ENCODE assay signal across 22 cellular contexts in the genomic region with DNA sequence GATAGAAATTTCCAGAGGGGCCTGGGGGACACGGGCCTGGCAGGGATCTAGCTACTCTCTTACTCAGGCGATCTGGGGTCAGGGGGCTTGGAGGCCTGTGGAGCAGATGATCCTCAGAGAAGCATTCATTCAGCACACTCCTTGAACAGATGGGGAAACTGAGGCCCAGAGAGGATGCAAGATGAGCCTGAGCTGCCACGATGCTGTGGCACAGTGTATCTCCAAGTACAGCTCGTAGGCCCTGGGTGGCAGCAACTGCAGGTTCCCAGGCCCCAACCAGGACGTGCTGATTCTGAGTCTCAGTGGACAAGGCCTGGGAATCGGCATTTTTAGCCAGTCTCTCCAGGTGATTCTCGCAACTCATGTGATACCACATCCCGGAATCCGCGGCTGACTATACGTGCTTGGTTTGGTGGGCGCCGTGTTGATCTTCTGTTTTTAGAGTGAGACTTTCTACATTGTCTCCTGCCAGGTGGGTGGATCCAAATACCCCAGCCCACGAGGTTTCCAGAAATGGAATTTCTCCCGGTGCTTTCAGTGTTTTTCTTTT. TPM values are rescaled to one million over a fixed set of nuclear protein-coding genes. Genes with fewer than 3 reads are reported as not detected.
DNase-seq lines count a peak whose midpoint lies in the region; ATAC-seq, FAIRE-seq and TF ChIP-seq lines count a peak whose summit lies in the region.
"Had no signal": no experiment of that assay in that cellular context is flagged by ENCODE, and none has a peak within 500 bp of the region (broad histone marks: within the 10 kb centered on the region; RNA-seq: fewer than 3 reads in every experiment).

No MANE protein-coding gene starts in this region.

- no peak overlapping the region for H3K56ac ChIP-seq in H1 (replicated peaks; ENCODE audit: insufficient read length, low read depth, low read length)

- no peak overlapping the region for H3K18ac ChIP-seq in H1 (ENCODE audit: extremely low read depth, low read length)
- no peak overlapping the region for H3K18ac ChIP-seq in neuronal stem cell (ENCODE audit: low read length)

- H3K27me3 ChIP-seq in right atrium auricular region (no peaks in the 10 kb centered on the region), left ventricle myocardium inferior (ENCODE audit: low read depth) (no peaks in the 10 kb centered on the region), H1 (replicated peaks in 1 of 4; ENCODE audit: control insufficient read depth in 3 of 4, extremely low read depth in 1 of 4, insufficient read depth in 3 of 4, low read length in 3 of 4) (no peaks in the 10 kb centered on the region; a peak in 1 of 7 replicates), neuronal stem cell (ENCODE audit: control insufficient read depth in 3 of 3, insufficient read depth in 3 of 3, low read depth in 1 of 3, low read length in 3 of 3) (peaks cover 0 to 44% (median 0%) of the 10 kb centered on the region in 3 experiments)
- H3K27me3 ChIP-seq: BLaER1 had no signal

- FAIRE-seq in H1 (lab: Jason Lieb, UNC) = no peak
- FAIRE-seq: D721Med, GM12891, GM18507 had no signal

- no peak overlapping the region for H2BK5ac ChIP-seq in H1 (ENCODE audit: low read depth, low read length)
- no peak overlapping the region for H2BK5ac ChIP-seq in neuronal stem cell (ENCODE audit: low read length)

- DNase-seq in right atrium auricular region (ENCODE audit: low spot score) (peak; percentile 57), left ventricle myocardium inferior (no peak), H1 (ENCODE audit: low read depth in 1 of 2, low spot score in 2 of 2) (no peak), neuronal stem cell (ENCODE audit: low spot score) (no peak), DMS114 treated with DMSO at 0.1 percent for 48 hours (lab: John Stamatoyannopoulos, UW; ENCODE audit: unreplicated experiment) (no peak), Ammon's horn (ENCODE audit: low spot score) (no peak)
- DNase-seq: Caco-2; CD4-positive, CD25-positive, alpha-beta regulatory T cell; DMS 273 treated with DMSO at 0.1 percent for 48 hours; DMS53; DMS79 treated with DMSO at 0.1 percent for 48 hours; GF-D8; GM23248 had no signal

- H3K9me3 ChIP-seq in right atrium auricular region (no peaks in the 10 kb centered on the region), left ventricle myocardium inferior (replicated peaks) (no peaks in the 10 kb centered on the region), H1 (ENCODE audit: insufficient read depth in 2 of 2, low read depth in 1 of 2, low read length in 1 of 2) (no peaks in the 10 kb centered on the region), neuronal stem cell (replicated peaks in 1 of 2; ENCODE audit: control insufficient read depth in 2 of 2, insufficient read depth in 1 of 2, low read depth in 1 of 2, low read length in 2 of 2) (no peaks in the 10 kb centered on the region)
- H3K9me3 ChIP-seq: BLaER1, Caco-2 had no signal

- H3K9ac ChIP-seq in H1 (replicated peaks in 1 of 4; ENCODE audit: extremely low read depth in 1 of 4, low read depth in 3 of 4, low read length in 3 of 4) = no peak overlapping the region
- no peak overlapping the region for H3K9ac ChIP-seq in neuronal stem cell (ENCODE audit: low read depth, low read length, poor library complexity)
- H3K9ac ChIP-seq: BLaER1, GM23248 had no signal

- no peak for TF ChIP-seq POLR2A in H1 (IDR thresholded peaks at IDR 0.05; ENCODE audit: control extremely low read depth in 1 of 2, low read depth in 2 of 2, low read length in 2 of 2)

- H2AFZ ChIP-seq in H1 (ENCODE audit: low read length) (no peak overlapping the region), neuronal stem cell (ENCODE audit: low read length) (no peak overlapping the region)
- H2AFZ ChIP-seq: GM23248 had no signal

- H2BK12ac ChIP-seq in H1 (ENCODE audit: low read depth, low read length) (no peak overlapping the region), neuronal stem cell (ENCODE audit: low read length) (no peak overlapping the region)

- H4K8ac ChIP-seq in H1 (ENCODE audit: extremely low read depth, insufficient read depth, low read length) (no peak overlapping the region), neuronal stem cell (ENCODE audit: low read depth, low read length) (no peak overlapping the region)

- H3K4me2 ChIP-seq in H1 (ENCODE audit: insufficient read depth in 1 of 2, low read depth in 2 of 2, low read length in 2 of 2) (no peak overlapping the region), neuronal stem cell (ENCODE audit: insufficient read depth, low read length, poor library complexity, severe bottlenecking) (no peak overlapping the region)

- CTCF ChIA-PET in H1 (lab: Charles Lee; ENCODE audit: partially characterized antibody) = interaction anchor here (1.6 to 3.0 kb wide), 2 partner anchors 26 to 60 kb away, joined by 5 to 7 read pairs; no protein-coding TSS in a partner anchor

- H4K91ac ChIP-seq in H1 (replicated peaks; ENCODE audit: insufficient read length, low read length) = peak overlapping the region; percentile 31
- no peak overlapping the region for H4K91ac ChIP-seq in neuronal stem cell (ENCODE audit: low read depth, low read length, poor library complexity)

- TF ChIP-seq CTCF in right atrium auricular region (IDR thresholded peaks at IDR 0.05) = no peak
- TF ChIP-seq CTCF in left ventricle myocardium inferior (IDR thresholded peaks at IDR 0.05; ENCODE audit: borderline replicate concordance) = no peak
- no peak for TF ChIP-seq CTCF in H1 (IDR thresholded peaks at IDR 0.05; ENCODE audit: control extremely low read depth in 1 of 3, insufficient read depth in 1 of 3, low read depth in 1 of 3, low read length in 3 of 3)

- no peak overlapping the region for H2BK20ac ChIP-seq in H1 (ENCODE audit: low read length)

- H2BK120ac ChIP-seq in H1 (replicated peaks; ENCODE audit: low read depth, low read length) = no peak overlapping the region
- no peak overlapping the region for H2BK120ac ChIP-seq in neuronal stem cell (ENCODE audit: low read depth, low read length)

- H4K5ac ChIP-seq in H1 (ENCODE audit: insufficient read length, low read depth, low read length) = no peak overlapping the region

- H4K20me1 ChIP-seq in H1 (replicated peaks in 1 of 2; ENCODE audit: control insufficient read depth in 1 of 2, insufficient read depth in 2 of 2, low read length in 2 of 2) = no peaks in the 10 kb centered on the region
- H4K20me1 ChIP-seq: BLaER1 had no signal

- intact Hi-C loops in left ventricle myocardium inferior (cut with micrococcal nuclease) = no loop called here

- H2BK15ac ChIP-seq in H1 (ENCODE audit: low read length) (no peak overlapping the region), neuronal stem cell (ENCODE audit: low read length) (no peak overlapping the region)

- H3K4me3 ChIP-seq in right atrium auricular region = no peak overlapping the region
- no peak overlapping the region for H3K4me3 ChIP-seq in left ventricle myocardium inferior
- no peak overlapping the region for H3K4me3 ChIP-seq in H1 (ENCODE audit: extremely low read depth in 1 of 4, insufficient read depth in 2 of 4, low read depth in 3 of 4, low read length in 4 of 4)
- no peak overlapping the region for H3K4me3 ChIP-seq in neuronal stem cell (ENCODE audit: low read length in 2 of 2)
- H3K4me3 ChIP-seq: BLaER1, GM23248 had no signal

- H3K4ac ChIP-seq in H1 (replicated peaks; ENCODE audit: insufficient read length, low read depth, low read length) (no peak overlapping the region), neuronal stem cell (ENCODE audit: low read length) (no peak overlapping the region)

- H3K79me1 ChIP-seq in H1 (ENCODE audit: low read depth, low read length) (no peaks in the 10 kb centered on the region), neuronal stem cell (ENCODE audit: low read depth, low read length) (no peaks in the 10 kb centered on the region)

- H3K36me3 ChIP-seq in right atrium auricular region (peaks cover 70% of the 10 kb centered on the region), left ventricle myocardium inferior (peaks cover 46% of the 10 kb centered on the region), H1 (ENCODE audit: control insufficient read depth in 2 of 4, insufficient read depth in 4 of 4, low read length in 3 of 4) (no peaks in the 10 kb centered on the region), neuronal stem cell (replicated peaks in 1 of 2; ENCODE audit: control insufficient read depth in 2 of 2, insufficient read depth in 2 of 2, low read length in 2 of 2) (no peaks in the 10 kb centered on the region)
- H3K36me3 ChIP-seq: BLaER1 had no signal

- no peak overlapping the region for H3K27ac ChIP-seq in right atrium auricular region
- H3K27ac ChIP-seq in left ventricle myocardium inferior (replicated peaks) = no peak overlapping the region
- H3K27ac ChIP-seq in H1 (ENCODE audit: low read depth, low read length) = no peak overlapping the region
- no peak overlapping the region for H3K27ac ChIP-seq in neuronal stem cell (replicated peaks; ENCODE audit: low read length)
- H3K27ac ChIP-seq: C4-2B, GM23248 had no signal

- H3K23me2 ChIP-seq in H1 (ENCODE audit: low read depth, low read length) = no peaks in the 10 kb centered on the region

- POLR2A ChIA-PET in H1 (lab: Charles Lee; ENCODE audit: partially characterized antibody) = no interaction called here

- H3K23ac ChIP-seq in H1 (ENCODE audit: insufficient read length) = no peak overlapping the region
- no peak overlapping the region for H3K23ac ChIP-seq in neuronal stem cell (ENCODE audit: low read depth, low read length, poor library complexity)

- no peak for TF ChIP-seq RAD21 in H1 (IDR thresholded peaks at IDR 0.05 in 1 of 2, conservative IDR thresholded peaks at IDR 0.05 in 1 of 2; ENCODE audit: low read depth in 2 of 2, low read length in 2 of 2)

- ATAC-seq in esophagus mucosa = no peak
- ATAC-seq: CD8-positive, alpha-beta T cell; HCT116 had no signal

- WGBS in H1 (ENCODE audit: extremely low coverage in 1 of 2, insufficient coverage in 1 of 2, insufficient read length in 1 of 2, insufficient replicate concordance in 2 of 2, low coverage in 1 of 2, low lambda C conversion rate in 2 of 2, missing lambda C conversion rate in 1 of 2), 2 experiments = 92% methylated on average over 15 of the region's 15 CpGs; no CpG with 5 or more reads in 1 of the 2 experiments
- no CpG with 5 or more reads among the region's 15 CpGs for WGBS in neuronal stem cell (ENCODE audit: extremely low coverage in 2 of 2, insufficient read length in 2 of 2, insufficient replicate concordance in 1 of 2), 2 donors

- no peak for TF ChIP-seq EP300 in H1 (IDR thresholded peaks at IDR 0.05; ENCODE audit: borderline replicate concordance in 1 of 2, low read depth in 2 of 2, low read length in 2 of 2)

- H2AK5ac ChIP-seq in H1 (ENCODE audit: low read depth, low read length) (no peak overlapping the region), neuronal stem cell (ENCODE audit: low read depth, low read length) (peak overlapping the region; percentile 71)

- no peak overlapping the region for H3K14ac ChIP-seq in H1 (ENCODE audit: insufficient read length)
- no peak overlapping the region for H3K14ac ChIP-seq in neuronal stem cell (ENCODE audit: low read length)

- H3K4me1 ChIP-seq in right atrium auricular region (peaks cover 0 to 29% of the 10 kb centered on the region in 2 donors), left ventricle myocardium inferior (peaks cover 33% of the 10 kb centered on the region), H1 (replicated peaks in 1 of 4; ENCODE audit: control insufficient read depth in 3 of 4, insufficient read depth in 4 of 4, low read length in 3 of 4) (peaks cover 0 to 2% (median 0%) of the 10 kb centered on the region in 4 experiments; a peak in 2 of 7 replicates), neuronal stem cell (ENCODE audit: control insufficient read depth in 2 of 2, insufficient read depth in 1 of 2, low read depth in 1 of 2, low read length in 2 of 2) (peaks cover 0 to 2% of the 10 kb centered on the region in 2 donors)

- no peaks in the 10 kb centered on the region for H3K79me2 ChIP-seq in H1 (ENCODE audit: control insufficient read depth in 1 of 2, insufficient read depth in 2 of 2, low read length in 2 of 2)

RNA-seq across cellular contexts. Expression of a gene that starts 22.5 kb away (rescaled TPM):
- 100 to 1,000 TPM; 120 to 168 TPM for total RNA-seq in right atrium auricular region
- 99.5 TPM for total RNA-seq in left ventricle myocardium inferior
- total RNA-seq in H1 (2021; fragmentation: NEBNext Ultra II Directional; extraction: Animal tissue kit (Norgen Biotek cat#: 25700)) = 0.48 and 1.3 TPM in 2 replicates
- polyA plus RNA-seq in H1 (2011; rRNA removed) = 0.36 and 1.1 TPM in 2 replicates
- polyA plus RNA-seq in H1 (2011; cell fraction: cytosol; rRNA removed) = 0.47 TPM
- 2.0 TPM for polyA plus RNA-seq in H1 (2011; cell fraction: nucleus; rRNA removed)
- polyA plus RNA-seq in H1 (2012, experiment 1 of 2) = 0.20 to 0.96 TPM (median 0.35 TPM) in 4 replicates
- polyA plus RNA-seq in H1 (2012, experiment 2 of 2) = 0.12 TPM
- 0.34 TPM for polyA plus RNA-seq in H1 (2013, experiment 1 of 2)
- 0.39 TPM for polyA plus RNA-seq in H1 (2013, experiment 2 of 2)
- 1.6 and 1.8 TPM in 2 replicates for polyA minus RNA-seq in H1 (2011; rRNA and poly(A)+ RNA removed)
- 1.2 TPM for polyA minus RNA-seq in H1 (2011; cell fraction: cytosol; rRNA and poly(A)+ RNA removed)
- polyA minus RNA-seq in H1 (2011; cell fraction: nucleus; rRNA and poly(A)+ RNA removed) = 3.6 TPM
- polyA plus RNA-seq in neuronal stem cell (2013, experiment 1 of 2) = 0.28 TPM
- 0.32 TPM for polyA plus RNA-seq in neuronal stem cell (2013, experiment 2 of 2)
- 2.5 TPM for total RNA-seq in esophagus mucosa
- total RNA-seq: A673; CD4-positive, CD25-positive, alpha-beta regulatory T cell; CD8-positive, alpha-beta T cell had no signal

Comparison
In these comparisons a context has a peak if more than half of its experiments do, and no peak if none do; other contexts are left out.
1. RNA of a gene that starts 22.5 kb away (total RNA-seq): 120 to 168 TPM in right atrium auricular region and 99.5 TPM in left ventricle myocardium inferior (single experiment); 2.5 TPM in esophagus mucosa (single experiment) and 0.48 to 1.3 TPM in H1; every median in the first group is over 10 times any median in the second.